Comparison of ENCODE assay signal across 17 cellular contexts in genomic region chr15:98712845-98713584, GRCh38.
DNase-seq lines count a peak whose midpoint lies in the region; ATAC-seq and TF ChIP-seq lines count a peak whose summit lies in the region.
"Had no signal": no experiment of that assay in that cellular context is flagged by ENCODE, and none has a peak within 500 bp of the region (broad histone marks: within the 10 kb centered on the region; RNA-seq: fewer than 3 reads in every experiment).

No MANE protein-coding gene starts in this region.

- no peak overlapping the region for H2BK15ac ChIP-seq in H9 (ENCODE audit: low read depth, low read length)

- H3K14ac ChIP-seq in H9 (ENCODE audit: insufficient read depth, low read length), result no peak overlapping the region

- H3K79me2 ChIP-seq in H9 (ENCODE audit: insufficient read depth, low read length), result peaks cover 85% of the 10 kb centered on the region; the same call in 1 of the 2 replicates

- DNase-seq in H9 (no peak), nephron progenitor cell (no peak), NCI-H510A (lab: John Stamatoyannopoulos, UW) (no peak), GM13977 (ENCODE audit: low spot score) (no peak), cerebellar nuclear complex (lab: John Stamatoyannopoulos, UW) (no peak)
- no peak for DNase-seq in activated naive CD8-positive, alpha-beta T cell treated with anti-CD3 and anti-CD28 coated beads, Interleukin-2, amount 50 U/mL, for 24 hours
- DNase-seq: amniotic stem cell, COR-L47, gastrocnemius medialis, GF-D8, NCI-H1092, NCI-H345, Peyer's patch, right lobe of liver had no signal

- in situ Hi-C loops in GM13977 (cut with MboI; ENCODE audit: low pct_unique_long_range_greater_than_20kb, low sequenced_read_pairs, unreplicated experiment), result no loop called here

- no peak overlapping the region for H2BK12ac ChIP-seq in H9 (ENCODE audit: insufficient read length, low read depth, low read length)

- H3K4me1 Mint-ChIP-seq in H9 (peaks cover 75 to 78% of the 10 kb centered on the region in 2 experiments), nephron progenitor cell (peaks cover 51% of the 10 kb centered on the region)
- H3K4me1 Mint-ChIP-seq in activated naive CD8-positive, alpha-beta T cell treated with anti-CD3 and anti-CD28 coated beads, Interleukin-2, amount 50 U/mL, for 24 hours, result peaks cover 42% of the 10 kb centered on the region

- no peak overlapping the region for H2BK20ac ChIP-seq in H9 (ENCODE audit: low read depth, low read length, poor library complexity, severe bottlenecking)

- no peak overlapping the region for H3T11ph ChIP-seq in H9 (ENCODE audit: low read length)

- H2BK120ac ChIP-seq in H9 (ENCODE audit: low read depth, low read length, poor library complexity, severe bottlenecking), result no peak overlapping the region

- peaks cover 17% of the 10 kb centered on the region for H3K79me1 ChIP-seq in H9 (ENCODE audit: insufficient read depth, low read depth, low read length, poor library complexity, severe bottlenecking)

- no peak overlapping the region for H3K4me3 ChIP-seq in BLaER1 treated with 17β-estradiol and CSF1 and Interleukin-3, amounts not matched to agents 10 nM and 100 nM
- H3K4me3 ChIP-seq: gastrocnemius medialis, Peyer's patch, right lobe of liver had no signal

- no peak overlapping the region for H4K5ac ChIP-seq in H9 (ENCODE audit: insufficient read length, low read depth, low read length)

- peaks cover 54 to 72% (median 62%) of the 10 kb centered on the region in 10 experiments for H3K4me1 ChIP-seq in BLaER1 treated with 17β-estradiol and CSF1 and Interleukin-3, amounts not matched to agents 10 nM and 100 nM
- peaks cover 37% of the 10 kb centered on the region; the same call in 1 of the 2 replicates for H3K4me1 ChIP-seq in H9 (ENCODE audit: insufficient read depth, low read length)
- H3K4me1 ChIP-seq: right lobe of liver had no signal

- H3K36me3 ChIP-seq in BLaER1 treated with 17β-estradiol and CSF1 and Interleukin-3, amounts not matched to agents 10 nM and 100 nM, result peaks cover 40 to 70% (median 50%) of the 10 kb centered on the region in 11 experiments
- H3K36me3 ChIP-seq: right lobe of liver had no signal

- H3K27me3 ChIP-seq in BLaER1 treated with 17β-estradiol and CSF1 and Interleukin-3, amounts not matched to agents 10 nM and 100 nM, result no peaks in the 10 kb centered on the region
- H3K27me3 ChIP-seq in H9 (ENCODE audit: insufficient read depth, low read length), result no peaks in the 10 kb centered on the region; the same call in 1 of the 2 replicates
- H3K27me3 ChIP-seq: gastrocnemius medialis, Peyer's patch, right lobe of liver had no signal

- H4K91ac ChIP-seq in H9 (ENCODE audit: insufficient read length, low read depth, low read length), result no peak overlapping the region

- no peak overlapping the region for H2BK5ac ChIP-seq in H9 (ENCODE audit: insufficient read length, low read length)

- H3K27me3 Mint-ChIP-seq in H9 (ENCODE audit: low read depth) (no peaks in the 10 kb centered on the region), nephron progenitor cell (ENCODE audit: low read depth, poor library complexity) (peaks cover 3% of the 10 kb centered on the region)
- H3K27me3 Mint-ChIP-seq in activated naive CD8-positive, alpha-beta T cell treated with anti-CD3 and anti-CD28 coated beads, Interleukin-2, amount 50 U/mL, for 24 hours, result no peaks in the 10 kb centered on the region

- H3K18ac ChIP-seq in H9 (ENCODE audit: insufficient read length, low read depth, low read length), result no peak overlapping the region

- no peak overlapping the region for H3K9ac ChIP-seq in BLaER1 treated with 17β-estradiol and CSF1 and Interleukin-3, amounts not matched to agents 10 nM and 100 nM
- no peak overlapping the region for H3K9ac ChIP-seq in H9 (ENCODE audit: extremely low read depth, insufficient read length, low read length)

- no peak overlapping the region for H4K8ac ChIP-seq in H9 (replicated peaks; ENCODE audit: insufficient read length, low read depth, low read length)

- H3K27ac ChIP-seq in BLaER1 treated with 17β-estradiol and CSF1 and Interleukin-3, amounts not matched to agents 10 nM and 100 nM, result 0 out of 22 replicates have a peak overlapping the region, but pooled peaks of 1 of the 11 experiments have one; percentile 14
- H3K27ac ChIP-seq in H9 (ENCODE audit: insufficient read length, low read depth, low read length), result no peak overlapping the region
- H3K27ac ChIP-seq: Peyer's patch, right lobe of liver had no signal

- H4K20me1 ChIP-seq in BLaER1 treated with 17β-estradiol and CSF1 and Interleukin-3, amounts not matched to agents 10 nM and 100 nM, result peaks cover 85 to 100% (median 100%) of the 10 kb centered on the region in 11 experiments
- H4K20me1 ChIP-seq in H9 (ENCODE audit: control insufficient read depth, insufficient read depth, insufficient read length), result no peaks in the 10 kb centered on the region

- no peak for TF ChIP-seq CTCF in H9 (conservative IDR thresholded peaks at IDR 0.05)
- TF ChIP-seq CTCF in nephron progenitor cell (IDR thresholded peaks at IDR 0.05), result no peak
- TF ChIP-seq CTCF in GM13977 (IDR thresholded peaks at IDR 0.05; ENCODE audit: extremely low read depth, insufficient read depth, missing control alignments), result no peak

- H2AK5ac ChIP-seq in H9 (ENCODE audit: insufficient read length, low read length), result no peak overlapping the region

- H3K9me3 Mint-ChIP-seq in H9 (peaks cover 5% of the 10 kb centered on the region in 2 experiments; a peak in 3 of 5 replicates), nephron progenitor cell (peaks cover 25% of the 10 kb centered on the region)
- H3K9me3 Mint-ChIP-seq in activated naive CD8-positive, alpha-beta T cell treated with anti-CD3 and anti-CD28 coated beads, Interleukin-2, amount 50 U/mL, for 24 hours, result peaks cover 9% of the 10 kb centered on the region

- peak overlapping the region; percentile 49 to 84 (median 83); a peak in 5 of 7 replicates for H3K27ac Mint-ChIP-seq in H9
- peak overlapping the region; percentile 25 for H3K27ac Mint-ChIP-seq in activated naive CD8-positive, alpha-beta T cell treated with anti-CD3 and anti-CD28 coated beads, Interleukin-2, amount 50 U/mL, for 24 hours
- peak overlapping the region; percentile 57 for H3K27ac Mint-ChIP-seq in nephron progenitor cell

- H3K23ac ChIP-seq in H9 (ENCODE audit: insufficient read length, low read depth, low read length), result no peak overlapping the region

- H3K56ac ChIP-seq in H9 (ENCODE audit: insufficient read length, low read depth, low read length), result no peak overlapping the region

- H3K23me2 ChIP-seq in H9 (ENCODE audit: insufficient read length, low read depth, low read length, poor library complexity, severe bottlenecking), result no peaks in the 10 kb centered on the region

- H3K9me3 ChIP-seq in BLaER1 treated with 17β-estradiol and CSF1 and Interleukin-3, amounts not matched to agents 10 nM and 100 nM (replicated peaks in 1 of 11), result peaks cover 15 to 37% (median 32%) of the 10 kb centered on the region in 11 experiments
- H3K9me3 ChIP-seq in H9 (ENCODE audit: control insufficient read depth, low read depth, low read length), result no peaks in the 10 kb centered on the region
- H3K9me3 ChIP-seq: gastrocnemius medialis, right lobe of liver had no signal

- no peak for ATAC-seq in activated naive CD8-positive, alpha-beta T cell treated with anti-CD3 and anti-CD28 coated beads, Interleukin-2, amount 50 U/mL, for 24 hours
- ATAC-seq in GM19467 (IDR thresholded peaks at IDR 0.05; ENCODE audit: unreplicated experiment), result no peak
- ATAC-seq: HCT116 had no signal

- H2AFZ ChIP-seq in H9 (ENCODE audit: low read length), result no peak overlapping the region

- no peak overlapping the region for H3K4ac ChIP-seq in H9 (ENCODE audit: low read depth, low read length)

- WGBS in H9 (ENCODE audit: extremely low coverage, insufficient read length, low lambda C conversion rate), result no CpG with 5 or more reads among the region's 16 CpGs

- peak overlapping the region; percentile 14 to 97 (median 88) for H3K4me2 ChIP-seq in BLaER1 treated with 17β-estradiol and CSF1 and Interleukin-3, amounts not matched to agents 10 nM and 100 nM
- no peak overlapping the region for H3K4me2 ChIP-seq in H9 (ENCODE audit: insufficient read depth, insufficient read length, low read length)

- H3K4me3 Mint-ChIP-seq in H9, result no peak overlapping the region
- no peak overlapping the region for H3K4me3 Mint-ChIP-seq in activated naive CD8-positive, alpha-beta T cell treated with anti-CD3 and anti-CD28 coated beads, Interleukin-2, amount 50 U/mL, for 24 hours
- no peak overlapping the region for H3K4me3 Mint-ChIP-seq in nephron progenitor cell

- H3K36me3 Mint-ChIP-seq in H9 (ENCODE audit: insufficient read depth in 1 of 3, low read depth in 3 of 3), result peaks cover 23 to 30% (median 27%) of the 10 kb centered on the region in 3 experiments
- peaks cover 28% of the 10 kb centered on the region for H3K36me3 Mint-ChIP-seq in activated naive CD8-positive, alpha-beta T cell treated with anti-CD3 and anti-CD28 coated beads, Interleukin-2, amount 50 U/mL, for 24 hours (ENCODE audit: low read depth)
- H3K36me3 Mint-ChIP-seq in nephron progenitor cell (ENCODE audit: low read depth), result peaks cover 52% of the 10 kb centered on the region

Comparison
In these comparisons a context has a peak if more than half of its experiments do, and no peak if none do; other contexts are left out.
1. H3K27ac Mint-ChIP-seq: peak in every context shown above with its lines; median percentile 83 in H9; 57 in nephron progenitor cell; 25 in activated naive CD8-positive, alpha-beta T cell treated with anti-CD3 and anti-CD28 coated beads, Interleukin-2, amount 50 U/mL, for 24 hours.